In genomic region chr2:99573624-99574251, GRCh38 we compare ENCODE assay signal across 24 cellular contexts.
A peak's percentile ranks its signal among the peaks of the same experiment; 100 is the strongest.
DNase-seq lines count a peak whose midpoint lies in the region; ATAC-seq, FAIRE-seq and TF ChIP-seq lines count a peak whose summit lies in the region.
"Had no signal": no experiment of that assay in that cellular context is flagged by ENCODE, and none has a peak within 500 bp of the region (broad histone marks: within the 10 kb centered on the region; RNA-seq: fewer than 3 reads in every experiment).

No MANE protein-coding gene starts in this region.

- no peaks in the 10 kb centered on the region for H3K9me3 Mint-ChIP-seq in memory B cell
- H3K9me3 Mint-ChIP-seq in MCF 10A (ENCODE audit: unreplicated experiment), result no peaks in the 10 kb centered on the region
- H3K9me3 Mint-ChIP-seq: activated CD4-positive, alpha-beta T cell treated with anti-CD3 and anti-CD28 coated beads, Interleukin-2, amount 10 ng/mL, durations not matched to agents 24 days and 14 days; activated naive CD4-positive, alpha-beta T cell treated with anti-CD3 and anti-CD28 coated beads, Interleukin-2, amount 10 ng/mL, durations not matched to agents 7 days and 5 days; activated T-cell treated with anti-CD3 and anti-CD28 coated beads, Interleukin-2, amount 50 U/mL, for 72 hours; CD14-positive monocyte; naive B cell; T-helper 1 cell treated with Interleukin-12 subunit alpha and Interleukin-12 subunit beta and Interleukin-4 antibody, amounts not matched to agents 30 μg/mL and 1 μg/mL, for 36 hours had no signal

- peaks cover 0 to 19% (median 0%) of the 10 kb centered on the region in 9 donors for H3K4me1 ChIP-seq in heart right ventricle
- H3K4me1 ChIP-seq in GM12878 (ENCODE audit: control insufficient read depth, insufficient read depth, low read length), result no peaks in the 10 kb centered on the region

- TF ChIP-seq CTCF in heart right ventricle (IDR thresholded peaks at IDR 0.05) (no peak), GM12878 (IDR thresholded peaks at IDR 0.05 in 2 of 3, conservative IDR thresholded peaks at IDR 0.05 in 1 of 3; ENCODE audit: control insufficient read depth in 2 of 3, extremely low read depth in 1 of 3, insufficient read depth in 1 of 3, low read depth in 3 of 3, low read length in 3 of 3) (no peak), MCF 10A (IDR thresholded peaks at IDR 0.05; ENCODE audit: unreplicated experiment) (no peak)

- RAD21 ChIA-PET in GM12878 (lab: Charles Lee; ENCODE audit: unreplicated experiment), result no interaction called here

- SMC1A ChIA-PET in GM12878 (lab: Charles Lee; ENCODE audit: uncharacterized antibody, unreplicated experiment), result no interaction called here

- H2AFZ ChIP-seq in GM12878 (ENCODE audit: control insufficient read depth, low read depth, low read length), result no peak overlapping the region

- no peaks in the 10 kb centered on the region for H4K20me1 ChIP-seq in GM12878 (ENCODE audit: control insufficient read depth, insufficient read depth)

- POLR2A ChIA-PET in GM12878 (lab: Charles Lee) (no interaction called here), MCF 10A (lab: Yijun Ruan, JAX) (no interaction called here)

- TF ChIP-seq RAD21 in GM12878 (IDR thresholded peaks at IDR 0.05; ENCODE audit: insufficient read depth, low read depth, low read length), result no peak

- H3K27me3 Mint-ChIP-seq in memory B cell (no peaks in the 10 kb centered on the region), MCF 10A (ENCODE audit: insufficient read depth, unreplicated experiment) (no peaks in the 10 kb centered on the region)
- H3K27me3 Mint-ChIP-seq: activated CD4-positive, alpha-beta T cell treated with anti-CD3 and anti-CD28 coated beads, Interleukin-2, amount 10 ng/mL, durations not matched to agents 24 days and 14 days; activated naive CD4-positive, alpha-beta T cell treated with anti-CD3 and anti-CD28 coated beads, Interleukin-2, amount 10 ng/mL, durations not matched to agents 7 days and 5 days; naive B cell had no signal

- FAIRE-seq in GM12878 (lab: Jason Lieb, UNC), result no peak

- peaks cover 0 to 4% (median 0%) of the 10 kb centered on the region in 7 donors for H3K27me3 ChIP-seq in heart right ventricle
- H3K27me3 ChIP-seq in GM12878 (replicated peaks in 1 of 2; ENCODE audit: control insufficient read depth in 2 of 2, insufficient read depth in 2 of 2, low read length in 1 of 2), result no peaks in the 10 kb centered on the region; a peak in 2 of 4 replicates
- H3K27me3 ChIP-seq: vagina had no signal

- H3K9ac ChIP-seq in GM12878 (ENCODE audit: control insufficient read depth, insufficient read depth, low read length), result no peak overlapping the region

- H3K79me2 ChIP-seq in GM12878 (ENCODE audit: control insufficient read depth, insufficient read depth, low read length), result no peaks in the 10 kb centered on the region

- in situ Hi-C loops in GM12878 (cut with MboI), result no loop called here

- H3K4me1 Mint-ChIP-seq in memory B cell, result no peaks in the 10 kb centered on the region
- no peaks in the 10 kb centered on the region for H3K4me1 Mint-ChIP-seq in MCF 10A (ENCODE audit: insufficient read depth, unreplicated experiment)
- H3K4me1 Mint-ChIP-seq: activated CD4-positive, alpha-beta T cell treated with anti-CD3 and anti-CD28 coated beads, Interleukin-2, amount 10 ng/mL, durations not matched to agents 24 days and 14 days; activated CD8-positive, alpha-beta memory T cell treated with anti-CD3 and anti-CD28 coated beads, Interleukin-2, amount 10 ng/mL, durations not matched to agents 7 days and 5 days; activated naive CD4-positive, alpha-beta T cell treated with anti-CD3 and anti-CD28 coated beads, Interleukin-2, amount 10 ng/mL, durations not matched to agents 7 days and 5 days; CD14-positive monocyte had no signal

- H3K9me3 ChIP-seq in heart right ventricle (no peaks in the 10 kb centered on the region), GM12878 (replicated peaks; ENCODE audit: control insufficient read depth, insufficient read depth, low read length) (no peaks in the 10 kb centered on the region)
- H3K9me3 ChIP-seq: thoracic aorta, vagina had no signal

- H3K36me3 Mint-ChIP-seq in memory B cell, result peaks cover 37% of the 10 kb centered on the region
- no peaks in the 10 kb centered on the region for H3K36me3 Mint-ChIP-seq in MCF 10A (ENCODE audit: insufficient read depth, unreplicated experiment)
- H3K36me3 Mint-ChIP-seq: activated CD8-positive, alpha-beta memory T cell treated with anti-CD3 and anti-CD28 coated beads, Interleukin-2, amount 10 ng/mL, durations not matched to agents 7 days and 5 days; activated naive CD4-positive, alpha-beta T cell treated with anti-CD3 and anti-CD28 coated beads, Interleukin-2, amount 10 ng/mL, durations not matched to agents 7 days and 5 days had no signal

- BruUV-seq in GM12878 (replicated peaks; lab: Mats Ljungman, UMichigan), result no TSS peak
- BruUV-seq in MCF 10A (replicated peaks; lab: Mats Ljungman, UMichigan), result no TSS peak

- peak overlapping the region; percentile 35 for H3K27ac Mint-ChIP-seq in memory B cell
- H3K27ac Mint-ChIP-seq in MCF 10A (ENCODE audit: low read depth, unreplicated experiment), result no peak overlapping the region
- H3K27ac Mint-ChIP-seq: activated CD4-positive, alpha-beta T cell treated with anti-CD3 and anti-CD28 coated beads, Interleukin-2, amount 10 ng/mL, durations not matched to agents 24 days and 14 days; activated CD8-positive, alpha-beta memory T cell treated with anti-CD3 and anti-CD28 coated beads, Interleukin-2, amount 10 ng/mL, durations not matched to agents 7 days and 5 days; activated naive CD4-positive, alpha-beta T cell treated with anti-CD3 and anti-CD28 coated beads, Interleukin-2, amount 10 ng/mL, durations not matched to agents 7 days and 5 days; activated T-cell treated with anti-CD3 and anti-CD28 coated beads, Interleukin-2, amount 50 U/mL, for 72 hours; CD14-positive monocyte; T-helper 1 cell treated with Interleukin-12 subunit alpha and Interleukin-12 subunit beta and Interleukin-4 antibody, amounts not matched to agents 30 μg/mL and 1 μg/mL, for 36 hours had no signal

- peak overlapping the region in 5 of 10 donors; percentile 25 to 46 (median 41) for H3K27ac ChIP-seq in heart right ventricle
- H3K27ac ChIP-seq in GM12878 (ENCODE audit: control insufficient read depth, insufficient read depth), result no peak overlapping the region
- H3K27ac ChIP-seq: SK-N-MC, vagina had no signal

- H3K4me3 Mint-ChIP-seq in memory B cell (no peak overlapping the region), MCF 10A (ENCODE audit: unreplicated experiment) (no peak overlapping the region)
- H3K4me3 Mint-ChIP-seq: activated CD4-positive, alpha-beta T cell treated with anti-CD3 and anti-CD28 coated beads, Interleukin-2, amount 10 ng/mL, durations not matched to agents 24 days and 14 days; activated CD8-positive, alpha-beta memory T cell treated with anti-CD3 and anti-CD28 coated beads, Interleukin-2, amount 10 ng/mL, durations not matched to agents 7 days and 5 days; activated naive CD4-positive, alpha-beta T cell treated with anti-CD3 and anti-CD28 coated beads, Interleukin-2, amount 10 ng/mL, durations not matched to agents 7 days and 5 days; activated T-cell treated with anti-CD3 and anti-CD28 coated beads, Interleukin-2, amount 50 U/mL, for 72 hours; CD14-positive monocyte; naive B cell; T-helper 1 cell treated with Interleukin-12 subunit alpha and Interleukin-12 subunit beta and Interleukin-4 antibody, amounts not matched to agents 30 μg/mL and 1 μg/mL, for 36 hours had no signal

- peak in 6 of 8 donors; percentile 12 to 55 (median 30) for ATAC-seq in heart right ventricle
- no peak for ATAC-seq in left cardiac atrium
- ATAC-seq in GM12878, result peak; percentile 77
- ATAC-seq in memory B cell (ENCODE audit: low read depth), result no peak
- ATAC-seq: activated CD8-positive, alpha-beta memory T cell treated with anti-CD3 and anti-CD28 coated beads, Interleukin-2, amount 10 ng/mL, durations not matched to agents 7 days and 5 days had no signal

- CTCF ChIA-PET in GM12878 (lab: Yijun Ruan, JAX), result no interaction called here
- CTCF ChIA-PET in MCF 10A (lab: Yijun Ruan, JAX), result interaction anchor here (0.6 to 1.0 kb wide), 2 partner anchors 14 to 676 kb away, joined by 3 to 4 read pairs; no protein-coding TSS in a partner anchor

- H3K4me3 ChIP-seq in heart right ventricle, result no peak overlapping the region
- H3K4me3 ChIP-seq in GM12878, result no peak overlapping the region
- H3K4me3 ChIP-seq: SK-N-MC, thoracic aorta, vagina had no signal

- 76 to 78% methylated on average over 11 of the region's 11 CpGs for WGBS in heart right ventricle, 2 donors
- 45% methylated on average over 11 of the region's 11 CpGs for WGBS in GM12878 (ENCODE audit: insufficient coverage, insufficient replicate concordance, low lambda C conversion rate, missing lambda C conversion rate)

- intact Hi-C loops in heart right ventricle (cut with DNase I) (loop anchor here in 1 of 10 donors (5.0 kb wide), 1 partner anchor 49 kb away; no protein-coding TSS in a partner anchor), left cardiac atrium (cut with DNase I) (no loop called here), GM12878 (cut with micrococcal nuclease; ENCODE audit: unreplicated experiment) (no loop called here), MCF 10A (cut with micrococcal nuclease) (no loop called here)

- no peak for TF ChIP-seq POLR2A in GM12878 (IDR thresholded peaks at IDR 0.05; ENCODE audit: low read depth, low read length)

- DNase-seq in heart right ventricle (no peak), left cardiac atrium (no peak), GM12878 (ENCODE audit: low read depth, low spot score) (no peak), memory B cell (ENCODE audit: low spot score in 2 of 2) (no peak), HK-2 (ENCODE audit: unreplicated experiment) (no peak), MCF 10A (ENCODE audit: unreplicated experiment) (no peak), kidney glomerular epithelial cell (lab: John Stamatoyannopoulos, UW) (no peak)
- DNase-seq: activated CD4-positive, alpha-beta T cell treated with anti-CD3 and anti-CD28 coated beads, Interleukin-2, amount 10 ng/mL, durations not matched to agents 24 days and 14 days; activated CD8-positive, alpha-beta memory T cell treated with anti-CD3 and anti-CD28 coated beads, Interleukin-2, amount 10 ng/mL, durations not matched to agents 7 days and 5 days; activated naive CD4-positive, alpha-beta T cell treated with anti-CD3 and anti-CD28 coated beads, Interleukin-2, amount 10 ng/mL, durations not matched to agents 7 days and 5 days; activated T-cell treated with anti-CD3 and anti-CD28 coated beads, Interleukin-2, amount 50 U/mL, for 72 hours; Calu3; IMR-90; mesendoderm; naive B cell; NCI-H187 treated with DMSO at 0.1 percent for 48 hours; NCI-H524; stimulated activated CD4-positive, alpha-beta T cell treated with anti-CD3 and anti-CD28 coated beads, Interleukin-4, amount 100 ng/mL, for 24 hours; stimulated activated naive CD4-positive, alpha-beta T cell had no signal

- peaks cover 0 to 14% (median 0%) of the 10 kb centered on the region in 9 donors for H3K36me3 ChIP-seq in heart right ventricle
- H3K36me3 ChIP-seq in GM12878 (ENCODE audit: control insufficient read depth in 2 of 2, insufficient read depth in 2 of 2, low read length in 1 of 2), result no peaks in the 10 kb centered on the region
- H3K36me3 ChIP-seq: thoracic aorta, vagina had no signal

- no peak overlapping the region for H3K4me2 ChIP-seq in GM12878 (ENCODE audit: control insufficient read depth, insufficient read depth)

- TF ChIP-seq EP300 in GM12878 (IDR thresholded peaks at IDR 0.05; ENCODE audit: borderline replicate concordance in 1 of 2, control insufficient read depth in 1 of 2, low read depth in 2 of 2, low read length in 2 of 2), result peak in 1 of 2 experiments; percentile 19; a peak in 2 of 4 replicates

Comparison
In these comparisons a context has a peak if more than half of its experiments do, and no peak if none do; other contexts are left out.
1. ATAC-seq: peak in heart right ventricle (6 of 8) and GM12878 (single experiment); none in left cardiac atrium (0 of 2) and memory B cell (single experiment).